13 cellular contexts compared by ENCODE assay signal in the genomic region with DNA sequence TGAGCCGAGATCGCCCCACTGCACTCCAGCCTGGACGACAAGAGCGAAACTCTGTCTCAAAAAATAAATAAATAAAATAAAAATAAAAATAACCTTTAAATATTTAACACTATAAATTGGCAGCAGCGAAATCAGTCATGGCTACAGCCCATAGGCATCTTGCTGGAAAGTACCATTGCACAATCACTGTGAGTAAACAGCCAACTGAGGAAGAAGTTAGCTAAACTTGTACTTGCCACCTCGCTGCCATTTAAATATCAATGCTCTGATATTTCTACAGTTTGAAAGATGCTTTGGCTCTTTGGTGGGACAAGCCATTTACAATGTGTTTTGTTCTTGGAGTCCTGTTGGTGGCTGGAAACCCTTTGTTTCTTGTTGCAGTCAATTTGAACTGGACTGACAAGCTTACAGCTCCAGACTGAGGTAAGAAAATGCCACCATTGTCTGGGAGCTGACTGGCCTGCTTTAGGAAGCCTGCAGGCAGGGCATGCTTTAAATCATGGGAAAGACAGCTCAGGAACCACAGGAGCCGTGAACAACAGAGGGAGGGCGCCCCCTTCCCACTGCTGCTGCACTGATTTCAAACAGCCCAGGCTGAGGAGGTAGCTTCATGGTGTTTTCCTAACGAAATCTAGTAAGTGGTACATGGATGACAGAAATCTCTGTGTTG.
DNase-seq lines count a peak whose midpoint lies in the region; ATAC-seq, FAIRE-seq and TF ChIP-seq lines count a peak whose summit lies in the region.
"Had no signal": no experiment of that assay in that cellular context is flagged by ENCODE, and none has a peak within 500 bp of the region (broad histone marks: within the 10 kb centered on the region; RNA-seq: fewer than 3 reads in every experiment).

No MANE protein-coding gene starts in this region.

- 1% methylated on average over 9 of the region's 9 CpGs for WGBS in K562 (ENCODE audit: insufficient coverage, low coverage, missing lambda C conversion rate)

- no peaks in the 10 kb centered on the region for H3K36me3 Mint-ChIP-seq in activated T-cell treated with anti-CD3 and anti-CD28 coated beads, Interleukin-2, amount 50 U/mL, for 4 hours (ENCODE audit: insufficient read depth)
- H3K36me3 Mint-ChIP-seq in T-helper 2 cell treated with Interferon-gamma antibody and Interleukin-4, amounts not matched to agents 5 μg/mL and 100 μg/mL, for 36 hours (ENCODE audit: low read depth), result no peaks in the 10 kb centered on the region

- H3K4me2 ChIP-seq in BLaER1 treated with 17β-estradiol and CSF1 and Interleukin-3, amounts not matched to agents 10 nM and 100 nM, result peak overlapping the region; percentile 39 to 88 (median 65)
- H3K4me2 ChIP-seq in K562 (ENCODE audit: insufficient read depth, low read length), result no peak overlapping the region

- no peak overlapping the region for H3K9ac ChIP-seq in BLaER1 treated with 17β-estradiol and CSF1 and Interleukin-3, amounts not matched to agents 10 nM and 100 nM
- H3K9ac ChIP-seq in K562 (ENCODE audit: insufficient read depth in 1 of 2, low read depth in 2 of 2, low read length in 2 of 2), result no peak overlapping the region

- H3K4me3 ChIP-seq in BLaER1 treated with 17β-estradiol and CSF1 and Interleukin-3, amounts not matched to agents 10 nM and 100 nM, result no peak overlapping the region
- H3K4me3 ChIP-seq in K562, result no peak overlapping the region

- POLR2A ChIA-PET in K562 (lab: Yijun Ruan, JAX), result no interaction called here

- H3K27ac ChIP-seq in BLaER1 treated with 17β-estradiol and CSF1 and Interleukin-3, amounts not matched to agents 10 nM and 100 nM, result peak overlapping the region in 3 of 11 experiments; percentile 2 to 43 (median 12); a peak in 2 of 22 replicates
- H3K27ac ChIP-seq in K562 (ENCODE audit: extremely low read depth, low read depth, low read length), result no peak overlapping the region

- no peaks in the 10 kb centered on the region for H3K9me1 ChIP-seq in K562 (ENCODE audit: control insufficient read depth, insufficient read depth, low read length)

- CTCF ChIA-PET in K562 (lab: Yijun Ruan, JAX; ENCODE audit: low intra/inter-chr PET ratio), result no interaction called here

- TF ChIP-seq EP300 in K562 (IDR thresholded peaks at IDR 0.05; ENCODE audit: low read length), result no peak

- H3K9me3 ChIP-seq in BLaER1 treated with 17β-estradiol and CSF1 and Interleukin-3, amounts not matched to agents 10 nM and 100 nM (replicated peaks in 1 of 11), result peaks cover 0 to 10% (median 5%) of the 10 kb centered on the region in 11 experiments; a peak in 7 of 22 replicates
- H3K9me3 ChIP-seq in K562 (replicated peaks; ENCODE audit: control insufficient read depth, insufficient read depth, low read depth, low read length), result no peaks in the 10 kb centered on the region

- H3K27me3 Mint-ChIP-seq in activated T-cell treated with anti-CD3 and anti-CD28 coated beads, Interleukin-2, amount 50 U/mL, for 4 hours (ENCODE audit: low read depth), result no peaks in the 10 kb centered on the region
- H3K27me3 Mint-ChIP-seq in T-helper 2 cell treated with Interferon-gamma antibody and Interleukin-4, amounts not matched to agents 5 μg/mL and 100 μg/mL, for 36 hours (ENCODE audit: low read depth), result no peaks in the 10 kb centered on the region

- H3K27me3 ChIP-seq in BLaER1 treated with 17β-estradiol and CSF1 and Interleukin-3, amounts not matched to agents 10 nM and 100 nM, result no peaks in the 10 kb centered on the region
- H3K27me3 ChIP-seq in K562 (ENCODE audit: control insufficient read depth in 2 of 2, insufficient read depth in 2 of 2, low read length in 2 of 2), result no peaks in the 10 kb centered on the region; a peak in 1 of 5 replicates

- in situ Hi-C loops in K562 (cut with MboI), result no loop called here

- TF ChIP-seq RAD21 in K562 (CRISPR knock-in tag; conservative IDR thresholded peaks at IDR 0.05 in 1 of 2, IDR thresholded peaks at IDR 0.05 in 1 of 2), result peak in 1 of 2 experiments; percentile 28; a peak in 1 of 4 replicates

- no TSS peak for BruUV-seq in K562 (replicated peaks; lab: Mats Ljungman, UMichigan)

- ATAC-seq in K562 (0 out of 3 replicates have a peak, but pooled peaks have one; percentile 29), HG03139 (IDR thresholded peaks at IDR 0.05; ENCODE audit: unreplicated experiment) (no peak)
- ATAC-seq in activated T-cell treated with anti-CD3 and anti-CD28 coated beads, Interleukin-2, amount 50 U/mL, for 4 hours, result no peak
- ATAC-seq: right cardiac atrium had no signal

- peaks cover 10 to 47% (median 31%) of the 10 kb centered on the region in 10 experiments for H3K4me1 ChIP-seq in BLaER1 treated with 17β-estradiol and CSF1 and Interleukin-3, amounts not matched to agents 10 nM and 100 nM
- H3K4me1 ChIP-seq in K562 (replicated peaks in 1 of 2; ENCODE audit: control insufficient read depth in 2 of 2, insufficient read depth in 2 of 2, low read length in 2 of 2), result no peaks in the 10 kb centered on the region

- no peak overlapping the region for H3K4me3 Mint-ChIP-seq in activated T-cell treated with anti-CD3 and anti-CD28 coated beads, Interleukin-2, amount 50 U/mL, for 4 hours
- no peak overlapping the region for H3K4me3 Mint-ChIP-seq in T-helper 2 cell treated with Interferon-gamma antibody and Interleukin-4, amounts not matched to agents 5 μg/mL and 100 μg/mL, for 36 hours

- H3K36me3 ChIP-seq in BLaER1 treated with 17β-estradiol and CSF1 and Interleukin-3, amounts not matched to agents 10 nM and 100 nM, result no peaks in the 10 kb centered on the region
- H3K36me3 ChIP-seq in K562 (ENCODE audit: control insufficient read depth, insufficient read depth, low read length), result no peaks in the 10 kb centered on the region

- no peak overlapping the region for H3K27ac Mint-ChIP-seq in T-helper 2 cell treated with Interferon-gamma antibody and Interleukin-4, amounts not matched to agents 5 μg/mL and 100 μg/mL, for 36 hours

- no peaks in the 10 kb centered on the region for H3K79me2 ChIP-seq in K562 (ENCODE audit: control insufficient read depth, insufficient read depth, low read length)

- TF ChIP-seq CTCF in K562 (IDR thresholded peaks at IDR 0.05 in 2 of 3, conservative IDR thresholded peaks at IDR 0.05 in 1 of 3; ENCODE audit: insufficient read depth in 2 of 3, low read depth in 1 of 3, low read length in 3 of 3), result peak in 1 of 3 experiments; percentile 19; a peak in 1 of 6 replicates

- no peak overlapping the region for H2AFZ ChIP-seq in K562 (ENCODE audit: low read depth, low read length)

- TF ChIP-seq POLR2A in K562 (conservative IDR thresholded peaks at IDR 0.05), result no peak

- no peaks in the 10 kb centered on the region for H3K9me3 Mint-ChIP-seq in activated T-cell treated with anti-CD3 and anti-CD28 coated beads, Interleukin-2, amount 50 U/mL, for 4 hours
- peaks cover 4% of the 10 kb centered on the region for H3K9me3 Mint-ChIP-seq in T-helper 2 cell treated with Interferon-gamma antibody and Interleukin-4, amounts not matched to agents 5 μg/mL and 100 μg/mL, for 36 hours

- DNase-seq in HTR-8/SVneo (ENCODE audit: insufficient read length, low spot score), result peak; percentile 10
- peak in 1 of 4 experiments; percentile 6 for DNase-seq in K562 (ENCODE audit: extremely low read depth in 1 of 4, low spot score in 3 of 4)
- DNase-seq in islet precursor cell, result peak; percentile 97
- DNase-seq in posterior cingulate gyrus, result no peak
- DNase-seq in activated T-cell treated with anti-CD3 and anti-CD28 coated beads, Interleukin-2, amount 50 U/mL, for 4 hours, result no peak
- no peak for DNase-seq in T-helper 2 cell treated with Interferon-gamma antibody and Interleukin-4, amounts not matched to agents 5 μg/mL and 100 μg/mL, for 36 hours (ENCODE audit: low spot score)
- DNase-seq: cerebellar nuclear complex, DMS79, NCI-H1436 treated with DMSO at 0.1 percent for 48 hours had no signal

- H3K4me1 Mint-ChIP-seq in activated T-cell treated with anti-CD3 and anti-CD28 coated beads, Interleukin-2, amount 50 U/mL, for 4 hours (ENCODE audit: low read depth), result no peaks in the 10 kb centered on the region
- H3K4me1 Mint-ChIP-seq in T-helper 2 cell treated with Interferon-gamma antibody and Interleukin-4, amounts not matched to agents 5 μg/mL and 100 μg/mL, for 36 hours (ENCODE audit: low read depth), result peaks cover 2% of the 10 kb centered on the region

- H4K20me1 ChIP-seq in BLaER1 treated with 17β-estradiol and CSF1 and Interleukin-3, amounts not matched to agents 10 nM and 100 nM, result no peaks in the 10 kb centered on the region
- no peaks in the 10 kb centered on the region for H4K20me1 ChIP-seq in K562 (replicated peaks; ENCODE audit: control insufficient read depth, insufficient read depth, low read length)

- intact Hi-C loops in K562 (cut with micrococcal nuclease) (no loop called here), posterior cingulate gyrus (cut with DNase I) (no loop called here)

- no peak for FAIRE-seq in HTR-8/SVneo (lab: Jason Lieb, UNC)
- FAIRE-seq in K562 (lab: Jason Lieb, UNC), result no peak
- FAIRE-seq: islet of Langerhans had no signal

TF ChIP-seq in K562, 482 proteins besides CTCF, POLR2A, EP300 and RAD21:
- TF ChIP-seq, protein P1, sequence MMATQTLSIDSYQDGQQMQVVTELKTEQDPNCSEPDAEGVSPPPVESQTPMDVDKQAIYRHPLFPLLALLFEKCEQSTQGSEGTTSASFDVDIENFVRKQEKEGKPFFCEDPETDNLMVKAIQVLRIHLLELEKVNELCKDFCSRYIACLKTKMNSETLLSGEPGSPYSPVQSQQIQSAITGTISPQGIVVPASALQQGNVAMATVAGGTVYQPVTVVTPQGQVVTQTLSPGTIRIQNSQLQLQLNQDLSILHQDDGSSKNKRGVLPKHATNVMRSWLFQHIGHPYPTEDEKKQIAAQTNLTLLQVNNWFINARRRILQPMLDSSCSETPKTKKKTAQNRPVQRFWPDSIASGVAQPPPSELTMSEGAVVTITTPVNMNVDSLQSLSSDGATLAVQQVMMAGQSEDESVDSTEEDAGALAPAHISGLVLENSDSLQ (IDR thresholded peaks at IDR 0.05), result peak; percentile 45; the same call in 1 of the 2 replicates
- TF ChIP-seq CEBPB (tag; IDR thresholded peaks at IDR 0.05), result 0 out of 2 replicates have a peak, but pooled peaks have one; percentile 16
- peak; percentile 45 for TF ChIP-seq MEIS2 (IDR thresholded peaks at IDR 0.05; ENCODE audit: partially characterized antibody)
- TF ChIP-seq BRCA1 (IDR thresholded peaks at IDR 0.05), result no peak
- TF ChIP-seq BRCA1 (CRISPR knock-in tag; IDR thresholded peaks at IDR 0.05), result no peak
TF ChIP-seq in K562: peak in this region for 3.

Comparison
In these comparisons a context has a peak if more than half of its experiments do, and no peak if none do; other contexts are left out.
1. DNase-seq: peak in HTR-8/SVneo (single experiment) and islet precursor cell (single experiment); none in posterior cingulate gyrus (0 of 10), activated T-cell treated with anti-CD3 and anti-CD28 coated beads, Interleukin-2, amount 50 U/mL, for 4 hours (single experiment) and T-helper 2 cell treated with Interferon-gamma antibody and Interleukin-4, amounts not matched to agents 5 μg/mL and 100 μg/mL, for 36 hours (single experiment).